ENCODE assay signal across 31 cellular contexts in genomic region chrX:6852869-6853268, GRCh38.
A peak's percentile ranks its signal among the peaks of the same experiment; 100 is the strongest.
DNase-seq lines count a peak whose midpoint lies in the region; ATAC-seq, FAIRE-seq and TF ChIP-seq lines count a peak whose summit lies in the region.
"Had no signal": no experiment of that assay in that cellular context is flagged by ENCODE, and none has a peak within 500 bp of the region (broad histone marks: within the 10 kb centered on the region; RNA-seq: fewer than 3 reads in every experiment).

No MANE protein-coding gene starts in this region.

- no peaks in the 10 kb centered on the region for H3K79me1 ChIP-seq in H1 (ENCODE audit: low read depth, low read length)

- H2AFZ ChIP-seq in H1 (ENCODE audit: low read length), result no peak overlapping the region

- H3K9me3 ChIP-seq in H1 (ENCODE audit: insufficient read depth in 2 of 2, low read depth in 1 of 2, low read length in 1 of 2), result no peaks in the 10 kb centered on the region
- H3K9me3 ChIP-seq: colonic mucosa, SJSA1, upper lobe of right lung had no signal

- no peaks in the 10 kb centered on the region for H3K23me2 ChIP-seq in H1 (ENCODE audit: low read depth, low read length)

- no peak overlapping the region for H3K9ac ChIP-seq in H1 (replicated peaks in 1 of 4; ENCODE audit: extremely low read depth in 1 of 4, low read depth in 3 of 4, low read length in 3 of 4)

- TF ChIP-seq CTCF in GM12865 (IDR thresholded peaks at IDR 0.05; ENCODE audit: insufficient read depth, low read depth, low read length, missing control alignments) (no peak), H1 (IDR thresholded peaks at IDR 0.05; ENCODE audit: control extremely low read depth in 1 of 3, insufficient read depth in 1 of 3, low read depth in 1 of 3, low read length in 3 of 3) (no peak)

- DNase-seq in GM12865 (ENCODE audit: low read depth), result peak; percentile 9
- peak; percentile 40 for DNase-seq in NAMALWA (ENCODE audit: low spot score)
- DNase-seq in H1 (ENCODE audit: low read depth in 1 of 2, low spot score in 2 of 2), result no peak
- no peak for DNase-seq in DMS153 (lab: John Stamatoyannopoulos, UW)
- DNase-seq in HEK293T (ENCODE audit: extremely low spot score), result no peak
- no peak for DNase-seq in activated CD8-positive, alpha-beta T cell treated with anti-CD3 and anti-CD28 coated beads, Interleukin-2, amount 10 ng/mL, durations not matched to agents 7 days and 5 days
- no peak for DNase-seq in stimulated activated CD4-positive, alpha-beta T cell treated with anti-CD3 and anti-CD28 coated beads, Interleukin-2, amount 100 ng/mL, for 24 hours
- DNase-seq: activated CD4-positive, alpha-beta memory T cell treated with anti-CD3 and anti-CD28 coated beads for 36 hours; activated CD4-positive, CD25-positive, alpha-beta regulatory T cell treated with anti-CD3 and anti-CD28 coated beads, Interleukin-2, amount 50 U/mL, for 72 hours; colonic mucosa; DMS79; effector CD8-positive, alpha-beta T cell; GF-D8; KG1; left cardiac atrium; MM.1S; NCI-H1694; NCI-H748 treated with DMSO at 0.1 percent for 48 hours; posterior cingulate gyrus; stimulated activated CD4-positive, alpha-beta T cell treated with anti-CD3 and anti-CD28 coated beads, Interleukin-4, amount 100 ng/mL, for 4 hours; substantia nigra; T-cell; upper lobe of right lung had no signal

- peaks cover 0 to 15% (median 0%) of the 10 kb centered on the region in 4 experiments; a peak in 1 of 7 replicates for H3K4me1 ChIP-seq in H1 (replicated peaks in 1 of 4; ENCODE audit: control insufficient read depth in 3 of 4, insufficient read depth in 4 of 4, low read length in 3 of 4)
- H3K4me1 ChIP-seq: colonic mucosa, SJSA1, upper lobe of right lung had no signal

- CTCF ChIA-PET in H1 (lab: Charles Lee; ENCODE audit: partially characterized antibody) (no interaction called here), HEK293T (lab: Yijun Ruan, JAX) (interaction anchor here (0.6 kb wide), 1 partner anchor 10 kb away, joined by 4 read pairs; no protein-coding TSS in a partner anchor)
- CTCF ChIA-PET in activated CD8-positive, alpha-beta T cell treated with anti-CD3 and anti-CD28 coated beads, Interleukin-2, amount 10 ng/mL, durations not matched to agents 7 days and 5 days (lab: Charles Lee), result no interaction called here

- H4K5ac ChIP-seq in H1 (ENCODE audit: insufficient read length, low read depth, low read length), result no peak overlapping the region

- no peak overlapping the region for H3K4me3 Mint-ChIP-seq in activated CD8-positive, alpha-beta T cell treated with anti-CD3 and anti-CD28 coated beads, Interleukin-2, amount 10 ng/mL, durations not matched to agents 7 days and 5 days
- H3K4me3 Mint-ChIP-seq: activated CD4-positive, alpha-beta memory T cell treated with anti-CD3 and anti-CD28 coated beads for 36 hours; memory B cell; stimulated activated memory B cell treated with anti-CD40 and anti-IgM and Interleukin-4, amounts not matched to agents 10 μg/mL and 1 μg/mL and 100 μg/mL, for 72 hours; T-cell had no signal

- H3K9me3 Mint-ChIP-seq in activated CD8-positive, alpha-beta T cell treated with anti-CD3 and anti-CD28 coated beads, Interleukin-2, amount 10 ng/mL, durations not matched to agents 7 days and 5 days (ENCODE audit: insufficient read depth), result no peaks in the 10 kb centered on the region
- H3K9me3 Mint-ChIP-seq: activated naive CD4-positive, alpha-beta T cell treated with anti-CD3 and anti-CD28 coated beads, Interleukin-2, amount 50 U/mL, for 72 hours; activated T-helper 2 cell treated with anti-CD3 and anti-CD28 coated beads, Interferon-gamma antibody, Interleukin-2, Interleukin-4, amounts not matched to agents 10 μg/mL and 5 μg/mL and 100 μg/mL, durations not matched to agents 14 hours and 24 hours and 36 hours; memory B cell; stimulated activated memory B cell treated with anti-CD40 and anti-IgM and Interleukin-4, amounts not matched to agents 10 μg/mL and 1 μg/mL and 100 μg/mL, for 72 hours; T-cell had no signal

- no peaks in the 10 kb centered on the region for H3K79me2 ChIP-seq in H1 (ENCODE audit: control insufficient read depth in 1 of 2, insufficient read depth in 2 of 2, low read length in 2 of 2)

- no peak for TF ChIP-seq POLR2A in H1 (IDR thresholded peaks at IDR 0.05; ENCODE audit: control extremely low read depth in 1 of 2, low read depth in 2 of 2, low read length in 2 of 2)

- H3K4me1 Mint-ChIP-seq in activated CD8-positive, alpha-beta T cell treated with anti-CD3 and anti-CD28 coated beads, Interleukin-2, amount 10 ng/mL, durations not matched to agents 7 days and 5 days (ENCODE audit: low read depth), result no peaks in the 10 kb centered on the region
- H3K4me1 Mint-ChIP-seq: T-cell had no signal

- POLR2A ChIA-PET in H1 (lab: Charles Lee; ENCODE audit: partially characterized antibody), result no interaction called here
- POLR2A ChIA-PET in HEK293T (lab: Yijun Ruan, JAX), result no interaction called here
- POLR2A ChIA-PET in activated CD8-positive, alpha-beta T cell treated with anti-CD3 and anti-CD28 coated beads, Interleukin-2, amount 10 ng/mL, durations not matched to agents 7 days and 5 days (lab: Charles Lee), result no interaction called here

- H3K56ac ChIP-seq in H1 (replicated peaks; ENCODE audit: insufficient read length, low read depth, low read length), result no peak overlapping the region

- ATAC-seq in GM21717 (IDR thresholded peaks at IDR 0.05; ENCODE audit: unreplicated experiment), result peak; percentile 51
- no peak for ATAC-seq in activated CD8-positive, alpha-beta T cell treated with anti-CD3 and anti-CD28 coated beads, Interleukin-2, amount 10 ng/mL, durations not matched to agents 7 days and 5 days
- ATAC-seq: activated naive CD4-positive, alpha-beta T cell treated with anti-CD3 and anti-CD28 coated beads, Interleukin-2, amount 50 U/mL, for 72 hours; left cardiac atrium; sciatic nerve; stimulated activated memory B cell treated with anti-CD40 and anti-IgM and Interleukin-4, amounts not matched to agents 10 μg/mL and 1 μg/mL and 100 μg/mL, for 72 hours; T-cell; upper lobe of right lung had no signal

- TF ChIP-seq RAD21 in H1 (IDR thresholded peaks at IDR 0.05 in 1 of 2, conservative IDR thresholded peaks at IDR 0.05 in 1 of 2; ENCODE audit: low read depth in 2 of 2, low read length in 2 of 2), result no peak

- no peaks in the 10 kb centered on the region for H3K27me3 ChIP-seq in H1 (replicated peaks in 1 of 4; ENCODE audit: control insufficient read depth in 3 of 4, extremely low read depth in 1 of 4, insufficient read depth in 3 of 4, low read length in 3 of 4)
- H3K27me3 ChIP-seq: colonic mucosa, SJSA1, upper lobe of right lung had no signal

- TF ChIP-seq EP300 in H1 (IDR thresholded peaks at IDR 0.05; ENCODE audit: borderline replicate concordance in 1 of 2, low read depth in 2 of 2, low read length in 2 of 2), result no peak

- H3K23ac ChIP-seq in H1 (ENCODE audit: insufficient read length), result no peak overlapping the region

- H3K18ac ChIP-seq in H1 (ENCODE audit: extremely low read depth, low read length), result no peak overlapping the region

- no peak overlapping the region for H2BK20ac ChIP-seq in H1 (ENCODE audit: low read length)

- no peak overlapping the region; the same call in 1 of the 2 replicates for H2BK5ac ChIP-seq in H1 (ENCODE audit: low read depth, low read length)

- no peak overlapping the region for H3K27ac ChIP-seq in H1 (ENCODE audit: low read depth, low read length)
- H3K27ac ChIP-seq: colonic mucosa, SJSA1, upper lobe of right lung had no signal

- H3K27ac Mint-ChIP-seq in activated CD8-positive, alpha-beta T cell treated with anti-CD3 and anti-CD28 coated beads, Interleukin-2, amount 10 ng/mL, durations not matched to agents 7 days and 5 days, result no peak overlapping the region
- H3K27ac Mint-ChIP-seq: activated CD4-positive, alpha-beta memory T cell treated with anti-CD3 and anti-CD28 coated beads for 36 hours; activated naive CD4-positive, alpha-beta T cell treated with anti-CD3 and anti-CD28 coated beads, Interleukin-2, amount 50 U/mL, for 72 hours; activated T-helper 2 cell treated with anti-CD3 and anti-CD28 coated beads, Interferon-gamma antibody, Interleukin-2, Interleukin-4, amounts not matched to agents 10 μg/mL and 5 μg/mL and 100 μg/mL, durations not matched to agents 14 hours and 24 hours and 36 hours; memory B cell; stimulated activated memory B cell treated with anti-CD40 and anti-IgM and Interleukin-4, amounts not matched to agents 10 μg/mL and 1 μg/mL and 100 μg/mL, for 72 hours; T-cell had no signal

- H2BK12ac ChIP-seq in H1 (ENCODE audit: low read depth, low read length), result no peak overlapping the region

- FAIRE-seq in H1 (lab: Jason Lieb, UNC), result peak; percentile 57
- FAIRE-seq: H54 had no signal

- no peaks in the 10 kb centered on the region for H3K27me3 Mint-ChIP-seq in activated CD8-positive, alpha-beta T cell treated with anti-CD3 and anti-CD28 coated beads, Interleukin-2, amount 10 ng/mL, durations not matched to agents 7 days and 5 days (ENCODE audit: low read depth)
- H3K27me3 Mint-ChIP-seq: activated CD4-positive, alpha-beta memory T cell treated with anti-CD3 and anti-CD28 coated beads for 36 hours; memory B cell; stimulated activated memory B cell treated with anti-CD40 and anti-IgM and Interleukin-4, amounts not matched to agents 10 μg/mL and 1 μg/mL and 100 μg/mL, for 72 hours; T-cell had no signal

- no peak overlapping the region for H2AK5ac ChIP-seq in H1 (ENCODE audit: low read depth, low read length)

- H3K36me3 ChIP-seq in H1 (ENCODE audit: control insufficient read depth in 2 of 4, insufficient read depth in 4 of 4, low read length in 3 of 4), result no peaks in the 10 kb centered on the region
- H3K36me3 ChIP-seq: colonic mucosa, SJSA1, upper lobe of right lung had no signal

- H4K8ac ChIP-seq in H1 (ENCODE audit: extremely low read depth, insufficient read depth, low read length), result no peak overlapping the region

- no peak overlapping the region for H3K4me2 ChIP-seq in H1 (ENCODE audit: insufficient read depth in 1 of 2, low read depth in 2 of 2, low read length in 2 of 2)

- H3K14ac ChIP-seq in H1 (ENCODE audit: insufficient read length), result no peak overlapping the region

- 81% methylated on average over 3 of the region's 3 CpGs; no CpG with 5 or more reads in 1 of the 2 experiments for WGBS in H1 (ENCODE audit: extremely low coverage in 1 of 2, insufficient coverage in 1 of 2, insufficient read length in 1 of 2, insufficient replicate concordance in 2 of 2, low coverage in 1 of 2, low lambda C conversion rate in 2 of 2, missing lambda C conversion rate in 1 of 2), 2 experiments

- no peak overlapping the region for H2BK15ac ChIP-seq in H1 (ENCODE audit: low read length)

- H2BK120ac ChIP-seq in H1 (replicated peaks; ENCODE audit: low read depth, low read length), result peak overlapping the region; percentile 22

- no peaks in the 10 kb centered on the region for H3K36me3 Mint-ChIP-seq in activated CD8-positive, alpha-beta T cell treated with anti-CD3 and anti-CD28 coated beads, Interleukin-2, amount 10 ng/mL, durations not matched to agents 7 days and 5 days (ENCODE audit: low read depth)
- H3K36me3 Mint-ChIP-seq: activated CD4-positive, alpha-beta memory T cell treated with anti-CD3 and anti-CD28 coated beads for 36 hours; activated naive CD4-positive, alpha-beta T cell treated with anti-CD3 and anti-CD28 coated beads, Interleukin-2, amount 50 U/mL, for 72 hours; memory B cell; stimulated activated memory B cell treated with anti-CD40 and anti-IgM and Interleukin-4, amounts not matched to agents 10 μg/mL and 1 μg/mL and 100 μg/mL, for 72 hours; T-cell had no signal

- H3K4ac ChIP-seq in H1 (replicated peaks; ENCODE audit: insufficient read length, low read depth, low read length), result no peak overlapping the region

- no peak overlapping the region for H4K91ac ChIP-seq in H1 (replicated peaks; ENCODE audit: insufficient read length, low read length)

- H4K20me1 ChIP-seq in H1 (replicated peaks in 1 of 2; ENCODE audit: control insufficient read depth in 1 of 2, insufficient read depth in 2 of 2, low read length in 2 of 2), result no peaks in the 10 kb centered on the region

- H3K4me3 ChIP-seq in GM12865 (ENCODE audit: low read depth, low read length) (no peak overlapping the region), H1 (ENCODE audit: extremely low read depth in 1 of 4, insufficient read depth in 2 of 4, low read depth in 3 of 4, low read length in 4 of 4) (no peak overlapping the region)
- H3K4me3 ChIP-seq: colonic mucosa, SJSA1, upper lobe of right lung had no signal

Comparison
In these comparisons a context has a peak if more than half of its experiments do, and no peak if none do; other contexts are left out.
1. DNase-seq: peak in GM12865 (single experiment) and NAMALWA (single experiment); none in H1 (0 of 2), DMS153 (single experiment), HEK293T (single experiment), activated CD8-positive, alpha-beta T cell treated with anti-CD3 and anti-CD28 coated beads, Interleukin-2, amount 10 ng/mL, durations not matched to agents 7 days and 5 days (single experiment) and stimulated activated CD4-positive, alpha-beta T cell treated with anti-CD3 and anti-CD28 coated beads, Interleukin-2, amount 100 ng/mL, for 24 hours (0 of 2).